In the genomic region with DNA sequence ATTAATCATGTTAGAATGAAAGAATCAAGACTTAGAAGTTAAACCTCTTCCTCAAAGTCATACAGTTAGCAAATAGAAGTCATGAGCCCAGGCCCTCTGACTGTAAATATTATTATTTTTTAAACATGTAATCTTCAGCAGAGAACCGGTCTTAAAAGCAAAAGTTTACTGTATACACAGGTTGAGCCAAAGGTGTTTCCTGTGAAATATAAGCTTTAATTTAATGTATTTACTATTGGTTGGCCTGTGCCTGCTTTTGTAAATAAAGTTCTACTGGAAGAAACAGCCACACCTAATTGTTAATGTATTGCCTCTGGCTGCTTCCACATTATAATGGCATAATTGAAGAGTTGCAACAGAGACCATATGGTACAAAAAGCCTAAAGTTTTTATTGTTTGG, we compare ENCODE assay signal across 21 cellular contexts.
"Had no signal": no experiment of that assay in that cellular context is flagged by ENCODE, and none has a peak within 500 bp of the region (broad histone marks: within the 10 kb centered on the region; RNA-seq: fewer than 3 reads in every experiment).

No MANE protein-coding gene starts in this region.

- H3K27ac ChIP-seq: brain microvascular endothelial cell, esophagus muscularis mucosa, heart right ventricle, prostate gland, skin epidermis had no signal

- H3K9me3 ChIP-seq: heart right ventricle, prostate gland had no signal

- H3K4me3 Mint-ChIP-seq: activated CD4-positive, alpha-beta T cell treated with anti-CD3 and anti-CD28 coated beads, Interleukin-2, amount 10 ng/mL, durations not matched to agents 7 days and 5 days; activated CD8-positive, alpha-beta T cell treated with anti-CD3 and anti-CD28 coated beads, Interleukin-2, amount 10 ng/mL, durations not matched to agents 7 days and 5 days; activated T-cell treated with anti-CD3 and anti-CD28 coated beads, Interleukin-2, amount 50 U/mL, for 4 hours; immature natural killer cell; naive thymus-derived CD4-positive, alpha-beta T cell; stimulated activated naive CD8-positive, alpha-beta T cell treated with anti-CD3 and anti-CD28 coated beads, Interleukin-15, amount 100 ng/mL, for 72 hours had no signal

- H3K27me3 Mint-ChIP-seq: activated CD4-positive, alpha-beta T cell treated with anti-CD3 and anti-CD28 coated beads, Interleukin-2, amount 10 ng/mL, durations not matched to agents 7 days and 5 days; naive thymus-derived CD4-positive, alpha-beta T cell; stimulated activated naive CD8-positive, alpha-beta T cell treated with anti-CD3 and anti-CD28 coated beads, Interleukin-15, amount 100 ng/mL, for 72 hours had no signal

- ATAC-seq: activated CD8-positive, alpha-beta T cell treated with anti-CD3 and anti-CD28 coated beads, Interleukin-2, amount 10 ng/mL, durations not matched to agents 7 days and 5 days; activated T-cell treated with anti-CD3 and anti-CD28 coated beads, Interleukin-2, amount 50 U/mL, for 4 hours; heart right ventricle; naive thymus-derived CD4-positive, alpha-beta T cell; right cardiac atrium; stimulated activated naive CD8-positive, alpha-beta T cell treated with anti-CD3 and anti-CD28 coated beads, Interleukin-15, amount 100 ng/mL, for 72 hours had no signal

- H3K4me3 ChIP-seq: esophagus muscularis mucosa, heart right ventricle, prostate gland, skin epidermis had no signal

- H3K36me3 Mint-ChIP-seq: immature natural killer cell had no signal

- DNase-seq: activated CD4-positive, alpha-beta T cell treated with anti-CD3 and anti-CD28 coated beads, Interleukin-2, amount 10 ng/mL, durations not matched to agents 7 days and 5 days; activated CD8-positive, alpha-beta memory T cell treated with anti-CD3 and anti-CD28 coated beads, Interleukin-2, amount 50 U/mL, for 4 hours; activated CD8-positive, alpha-beta T cell treated with anti-CD3 and anti-CD28 coated beads, Interleukin-2, amount 10 ng/mL, durations not matched to agents 7 days and 5 days; activated effector memory CD4-positive, alpha-beta T cell treated with Interleukin-2 at 50 U/mL for 16 hours; activated naive CD4-positive, alpha-beta T cell treated with anti-CD3 and anti-CD28 coated beads, Interleukin-2, amount 50 U/mL, for 16 hours; activated T-cell treated with anti-CD3 and anti-CD28 coated beads, Interleukin-2, amount 50 U/mL, for 4 hours; aorta; brain microvascular endothelial cell; cerebellar nuclear complex; cortex of kidney; heart right ventricle; immature natural killer cell; mesenchymal stem cell; naive thymus-derived CD4-positive, alpha-beta T cell; right cardiac atrium; stimulated activated CD4-positive, alpha-beta T cell treated with anti-CD3 and anti-CD28 coated beads, Interleukin-15, amount 100 ng/mL, for 24 hours; stimulated activated CD4-positive, alpha-beta T cell treated with anti-CD3 and anti-CD28 coated beads, Interleukin-2, amount 100 ng/mL, for 48 hours; stimulated activated naive CD8-positive, alpha-beta T cell treated with anti-CD3 and anti-CD28 coated beads, Interleukin-15, amount 100 ng/mL, for 72 hours had no signal

- H3K27ac Mint-ChIP-seq: activated CD4-positive, alpha-beta T cell treated with anti-CD3 and anti-CD28 coated beads, Interleukin-2, amount 10 ng/mL, durations not matched to agents 7 days and 5 days; activated CD8-positive, alpha-beta T cell treated with anti-CD3 and anti-CD28 coated beads, Interleukin-2, amount 10 ng/mL, durations not matched to agents 7 days and 5 days; immature natural killer cell; stimulated activated naive CD8-positive, alpha-beta T cell treated with anti-CD3 and anti-CD28 coated beads, Interleukin-15, amount 100 ng/mL, for 72 hours had no signal

- H3K9me3 Mint-ChIP-seq: activated CD4-positive, alpha-beta T cell treated with anti-CD3 and anti-CD28 coated beads, Interleukin-2, amount 10 ng/mL, durations not matched to agents 7 days and 5 days; activated T-cell treated with anti-CD3 and anti-CD28 coated beads, Interleukin-2, amount 50 U/mL, for 4 hours; immature natural killer cell had no signal

- H3K4me1 ChIP-seq: esophagus muscularis mucosa, prostate gland had no signal

- H3K36me3 ChIP-seq: brain microvascular endothelial cell, esophagus muscularis mucosa, heart right ventricle, prostate gland had no signal

- H3K27me3 ChIP-seq: brain microvascular endothelial cell, esophagus muscularis mucosa, heart right ventricle had no signal
